8 cellular contexts compared by ENCODE assay signal in the genomic region with DNA sequence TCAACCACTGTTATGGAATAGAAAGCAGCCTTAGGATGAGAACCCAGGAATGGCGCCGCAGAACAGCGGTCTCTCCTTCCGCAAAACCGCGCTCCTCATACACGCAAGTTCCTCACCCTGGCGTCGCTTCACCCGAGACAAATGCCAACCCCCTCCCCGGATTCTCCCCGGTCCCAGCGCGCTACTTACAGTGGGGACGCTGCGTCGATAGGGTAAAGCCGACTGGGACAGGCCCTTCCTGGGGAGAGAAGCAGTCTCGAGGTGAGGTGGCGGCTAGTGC. TPM values are rescaled to one million over a fixed set of nuclear protein-coding genes. Genes with fewer than 3 reads are reported as not detected.
DNase-seq lines count a peak whose midpoint lies in the region; ATAC-seq, FAIRE-seq and TF ChIP-seq lines count a peak whose summit lies in the region.

No MANE protein-coding gene starts in this region.

- peaks cover 4% of the 10 kb centered on the region for H3K9me3 Mint-ChIP-seq in nephron progenitor cell

- TF ChIP-seq POLR2A in HCT116 (IDR thresholded peaks at IDR 0.05; ENCODE audit: borderline replicate concordance, extremely low read depth, insufficient read depth, insufficient read length) (no peak), Peyer's patch (IDR thresholded peaks at IDR 0.05) (no peak)

- peaks cover 25 to 38% of the 10 kb centered on the region in 2 experiments for H3K36me3 ChIP-seq in HCT116 (ENCODE audit: control insufficient read depth in 1 of 2, insufficient read depth in 2 of 2, low read length in 2 of 2)
- peaks cover 0 to 35% (median 0%) of the 10 kb centered on the region in 3 donors for H3K36me3 ChIP-seq in Peyer's patch

- no peaks in the 10 kb centered on the region for H3K9me3 ChIP-seq in HCT116 (ENCODE audit: control insufficient read depth in 1 of 2, insufficient read depth in 1 of 2, low read depth in 1 of 2, low read length in 2 of 2)
- H3K9me3 ChIP-seq in Peyer's patch, result no peaks in the 10 kb centered on the region

- peak overlapping the region; percentile 97 for H3K4me2 ChIP-seq in HCT116 (ENCODE audit: low read length)

- H3K27ac Mint-ChIP-seq in nephron progenitor cell, result peak overlapping the region; percentile 97

- peaks cover 36% of the 10 kb centered on the region for H3K79me2 ChIP-seq in HCT116 (ENCODE audit: insufficient read depth, low read length)

- POLR2A ChIA-PET in HCT116 (lab: Charles Lee), result interaction anchor here (0.6 to 2.1 kb wide), 14 partner anchors 10 to 451 kb away, joined by 3 to 6 read pairs (median 4); a partner anchor contains a TSS

- no peak overlapping the region for H2AFZ ChIP-seq in HCT116 (ENCODE audit: low read depth, low read length, poor library complexity, severe bottlenecking)

- TF ChIP-seq CTCF in HCT116 (IDR thresholded peaks at IDR 0.05 in 2 of 3, conservative IDR thresholded peaks at IDR 0.05 in 1 of 3; ENCODE audit: borderline replicate concordance in 1 of 3, insufficient read depth in 1 of 3, low read depth in 2 of 3, low read length in 2 of 3) (no peak), Peyer's patch (IDR thresholded peaks at IDR 0.05) (no peak), epithelial cell of esophagus (IDR thresholded peaks at IDR 0.05; ENCODE audit: insufficient read depth, low read depth, low read length, missing control alignments) (no peak), nephron progenitor cell (IDR thresholded peaks at IDR 0.05) (no peak), D721Med (IDR thresholded peaks at IDR 0.05; ENCODE audit: insufficient read depth, missing control alignments) (no peak)

- H3K27me3 ChIP-seq in HCT116 (ENCODE audit: insufficient read depth, low read length) (no peaks in the 10 kb centered on the region), Peyer's patch (no peaks in the 10 kb centered on the region)

- H3K4me3 Mint-ChIP-seq in nephron progenitor cell, result peak overlapping the region; percentile 100

- no peaks in the 10 kb centered on the region for H3K9me2 ChIP-seq in HCT116 (ENCODE audit: insufficient read depth)

- no peaks in the 10 kb centered on the region for H3K27me3 Mint-ChIP-seq in nephron progenitor cell (ENCODE audit: low read depth, poor library complexity)

- peak overlapping the region; percentile 88 to 98 for H3K4me3 ChIP-seq in HCT116 (replicated peaks in 1 of 2; ENCODE audit: low read depth in 1 of 2, low read length in 2 of 2)
- H3K4me3 ChIP-seq in Peyer's patch, result peak overlapping the region; percentile 75 to 88 (median 82)
- peak overlapping the region; percentile 98 for H3K4me3 ChIP-seq in epithelial cell of esophagus (ENCODE audit: low read length)

- intact Hi-C loops in HCT116 (cut with micrococcal nuclease), result no loop called here

- peaks cover 14% of the 10 kb centered on the region; the same call in 1 of the 2 replicates for H4K20me1 ChIP-seq in HCT116 (ENCODE audit: insufficient read depth)

- no peak for TF ChIP-seq RAD21 in HCT116 (IDR thresholded peaks at IDR 0.05; ENCODE audit: low read depth)

- FAIRE-seq in D721Med (lab: Jason Lieb, UNC), result no peak

- peaks cover 8 to 22% of the 10 kb centered on the region in 2 experiments; a peak in 3 of 4 replicates for H3K4me1 ChIP-seq in HCT116 (ENCODE audit: control insufficient read depth in 1 of 2, insufficient read depth in 2 of 2, low read length in 2 of 2)
- peaks cover 0 to 21% (median 7%) of the 10 kb centered on the region in 4 donors for H3K4me1 ChIP-seq in Peyer's patch

- H3K4me1 Mint-ChIP-seq in nephron progenitor cell, result peaks cover 34% of the 10 kb centered on the region

- peak overlapping the region; percentile 100 for H3K9ac ChIP-seq in HCT116 (ENCODE audit: low read length)

- peak; percentile 15 for ATAC-seq in GM18502 (IDR thresholded peaks at IDR 0.05; ENCODE audit: poor library complexity, unreplicated experiment)
- peak; percentile 15; the same call in 1 of the 2 replicates for ATAC-seq in HCT116

- no TSS peak for BruUV-seq in HCT116 (replicated peaks; lab: Mats Ljungman, UMichigan)

- CTCF ChIA-PET in HCT116 (lab: Charles Lee), result interaction anchor here (0.6 to 1.5 kb wide), 5 partner anchors 131 to 292 kb away, joined by 3 to 4 read pairs (median 3); no protein-coding TSS in a partner anchor

- DNase-seq in HCT116 (ENCODE audit: low read depth, low spot score), result no peak
- DNase-seq in Peyer's patch, result no peak
- no peak for DNase-seq in epithelial cell of esophagus (ENCODE audit: low read depth)
- DNase-seq in nephron progenitor cell, result no peak
- no peak for DNase-seq in activated effector memory CD4-positive, alpha-beta T cell treated with Interleukin-2 at 50 U/mL for 16 hours
- no peak for DNase-seq in D721Med (ENCODE audit: insufficient read length, low spot score)
- DNase-seq in NCI-H446 treated with DMSO at 0.1 percent for 48 hours (lab: John Stamatoyannopoulos, UW), result no peak

- H3K27ac ChIP-seq in HCT116 (ENCODE audit: low read depth, low read length) (peak overlapping the region; percentile 85), Peyer's patch (peak overlapping the region; percentile 86 to 93 (median 90))

- peaks cover 36% of the 10 kb centered on the region for H3K36me3 Mint-ChIP-seq in nephron progenitor cell (ENCODE audit: low read depth)

- RAD21 ChIA-PET in HCT116 (lab: Charles Lee; ENCODE audit: low non-redundant PET in 1 of 2, low total read pairs in 2 of 2, uncharacterized antibody in 2 of 2, unreplicated experiment in 2 of 2), result interaction anchor here in 1 of 2 experiments (0.6 kb wide), 1 partner anchor 152 kb away, joined by 5 read pairs; no protein-coding TSS in a partner anchor

TF ChIP-seq in HCT116, 20 proteins besides CTCF, POLR2A, EP300 and RAD21:
- TF ChIP-seq EGR1 (IDR thresholded peaks at IDR 0.05; ENCODE audit: low read depth) (no peak), ZFX (IDR thresholded peaks at IDR 0.05) (0 out of 2 replicates have a peak, but pooled peaks have one; percentile 35)
TF ChIP-seq in HCT116: peak in this region for 1.

RNA-seq across cellular contexts. Expression of a gene that starts 0.3 kb away (rescaled TPM):
- 1,312 TPM for total RNA-seq in HCT116 (2021; ENCODE audit: unreplicated experiment)
- 3,351 and 3,564 TPM in 2 replicates for polyA plus RNA-seq in HCT116 (2012)
- total RNA-seq in Peyer's patch, result 1,000 to 10,000 TPM in 1 of 4 donors, 100 to 1,000 TPM in 3; 361 to 1,404 (median 753) TPM
